In the genomic region with DNA sequence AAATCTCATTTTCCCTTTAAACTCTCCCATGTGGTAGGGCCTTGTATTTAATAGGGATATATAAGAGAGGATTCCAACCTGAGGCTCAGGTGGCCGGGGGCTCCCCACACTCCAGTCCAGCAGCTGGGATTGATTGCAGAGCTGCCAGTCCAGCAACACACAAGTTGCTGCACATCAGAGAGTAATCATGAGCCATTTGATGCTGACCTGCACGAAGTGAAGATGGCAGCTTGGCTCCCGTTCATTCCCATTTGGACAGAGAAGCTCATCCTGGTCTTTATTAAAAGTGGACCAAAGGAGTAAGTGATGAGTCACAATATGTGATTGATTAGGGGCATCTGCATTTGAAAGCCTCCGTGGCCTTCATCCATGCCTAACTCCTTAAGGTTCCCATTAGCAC, we compare ENCODE assay signal across 8 cellular contexts.
"Had no signal": no experiment of that assay in that cellular context is flagged by ENCODE, and none has a peak within 500 bp of the region (broad histone marks: within the 10 kb centered on the region; RNA-seq: fewer than 3 reads in every experiment).

No MANE protein-coding gene starts in this region.

- H3K4me3 ChIP-seq: GM23248, HAP-1, K562 had no signal

- DNase-seq: GM23248, GOT3, H7, HFFc6, IMR-90 had no signal

- ATAC-seq: HCT116, K562 had no signal
